Comparison of ENCODE assay signal across 8 cellular contexts in the genomic region with DNA sequence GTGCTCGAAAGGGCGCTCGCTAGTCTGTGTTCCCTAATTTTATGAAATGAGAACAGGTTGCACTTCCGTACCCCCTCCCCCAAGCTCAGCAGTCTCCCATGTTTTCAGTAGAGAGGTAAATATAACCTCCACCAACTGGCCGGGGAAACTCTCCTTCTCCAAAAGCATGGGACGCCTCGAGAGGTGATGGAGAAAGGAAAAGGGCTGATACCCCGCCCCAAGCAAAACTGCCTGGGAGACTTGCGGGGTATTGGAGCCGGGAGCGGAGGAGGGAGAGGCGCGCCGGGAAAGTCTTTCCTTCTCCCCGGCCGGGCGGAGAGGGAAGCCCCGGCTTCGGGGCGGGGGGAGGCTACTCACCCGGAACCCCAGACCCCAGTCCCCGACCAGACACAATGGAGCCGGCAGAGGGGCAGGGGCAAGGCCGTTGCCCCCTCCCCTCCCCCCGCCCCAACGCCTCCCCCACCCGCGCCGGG. TPM values are rescaled to one million over a fixed set of nuclear protein-coding genes. Genes with fewer than 3 reads are reported as not detected.
A peak's percentile ranks its signal among the peaks of the same experiment; 100 is the strongest.
DNase-seq lines count a peak whose midpoint lies in the region; ATAC-seq and TF ChIP-seq lines count a peak whose summit lies in the region.

No MANE protein-coding gene starts in this region.

- H3K27ac Mint-ChIP-seq in activated B cell treated with CpG ODN at 0.5 μM for 24 hours, result peak overlapping the region; percentile 82

- DNase-seq in DMS53 (lab: John Stamatoyannopoulos, UW), result peak; percentile 53
- DNase-seq in DMS53 treated with DMSO at 0.1 percent for 48 hours (lab: John Stamatoyannopoulos, UW; ENCODE audit: unreplicated experiment), result no peak
- peak; percentile 62 for DNase-seq in M059J (ENCODE audit: low read depth)
- no peak for DNase-seq in activated B cell treated with CpG ODN at 0.5 μM for 24 hours
- DNase-seq in myocyte (ENCODE audit: low read depth), result peak; percentile 35
- no peak for DNase-seq in SHP77 treated with DMSO at 0.1 percent for 48 hours (lab: John Stamatoyannopoulos, UW)

- H3K27me3 Mint-ChIP-seq in activated B cell treated with CpG ODN at 0.5 μM for 24 hours, result no peaks in the 10 kb centered on the region

- H3K9me3 Mint-ChIP-seq in activated B cell treated with CpG ODN at 0.5 μM for 24 hours, result no peaks in the 10 kb centered on the region

- H3K4me3 Mint-ChIP-seq in activated B cell treated with CpG ODN at 0.5 μM for 24 hours, result peak overlapping the region; percentile 93

- intact Hi-C loops in activated B cell treated with CpG ODN at 0.5 μM for 24 hours (cut with micrococcal nuclease), result loop anchor here (1.0 to 5.0 kb wide), 3 partner anchors 12 to 187 kb away; a partner anchor contains a TSS

- no peak for TF ChIP-seq CTCF in activated B cell treated with CpG ODN at 0.5 μM for 24 hours (IDR thresholded peaks at IDR 0.05)

- peaks cover 6% of the 10 kb centered on the region for H3K36me3 Mint-ChIP-seq in activated B cell treated with CpG ODN at 0.5 μM for 24 hours (ENCODE audit: low read depth)

- ATAC-seq in GM21825 (IDR thresholded peaks at IDR 0.05; ENCODE audit: unreplicated experiment) (peak; percentile 18), activated B cell treated with CpG ODN at 0.5 μM for 24 hours (ENCODE audit: low read depth) (no peak), esophagus mucosa (peak; percentile 4)

- POLR2A ChIA-PET in activated B cell treated with CpG ODN at 0.5 μM for 24 hours (lab: Charles Lee), result interaction anchor here (0.6 to 1.1 kb wide), 4 partner anchors 8 to 242 kb away, joined by 4 to 6 read pairs (median 4); no protein-coding TSS in a partner anchor

- CTCF ChIA-PET in activated B cell treated with CpG ODN at 0.5 μM for 24 hours (lab: Charles Lee), result no interaction called here

- peaks cover 36% of the 10 kb centered on the region for H3K4me1 Mint-ChIP-seq in activated B cell treated with CpG ODN at 0.5 μM for 24 hours

RNA-seq across cellular contexts. Expression of a gene that starts 0.6 kb away (rescaled TPM):
- 27.7 and 33.4 TPM in 2 replicates for total RNA-seq in M059J (2014; rRNA removed; shearing (Covaris generic))
- total RNA-seq in activated B cell treated with CpG ODN at 0.5 μM for 24 hours (36.7 and 44.2 TPM in 2 replicates), esophagus mucosa (37.1 TPM), myocyte (36.7 and 42.9 TPM in 2 replicates)
- 12.3 TPM for polyA plus RNA-seq in myocyte (2012)

Comparison
In these comparisons a context has a peak if more than half of its experiments do, and no peak if none do; other contexts are left out.
1. DNase-seq: peak in DMS53 (single experiment), M059J (single experiment) and myocyte (single experiment); none in DMS53 treated with DMSO at 0.1 percent for 48 hours (single experiment), activated B cell treated with CpG ODN at 0.5 μM for 24 hours (single experiment) and SHP77 treated with DMSO at 0.1 percent for 48 hours (single experiment).